In the genomic region with DNA sequence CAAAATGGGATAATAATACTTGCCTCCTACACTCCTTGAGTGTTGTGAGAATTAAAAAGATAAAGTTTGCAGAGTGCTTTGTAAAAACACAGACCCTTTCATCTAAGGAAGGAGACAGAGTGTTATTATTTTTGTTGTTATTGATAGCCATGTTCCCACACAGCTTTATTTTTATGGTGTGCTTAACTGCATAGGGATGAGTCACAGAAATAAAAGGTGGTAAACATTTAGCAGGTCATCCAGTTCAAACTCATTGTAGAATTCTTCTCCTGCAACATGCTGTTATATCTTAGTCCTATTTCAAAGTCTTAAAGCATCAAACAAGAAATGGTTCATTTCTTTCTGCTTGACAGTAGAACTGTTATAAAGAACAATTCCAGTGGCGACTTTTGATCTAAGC, we compare ENCODE assay signal across 25 cellular contexts.
"Had no signal": no experiment of that assay in that cellular context is flagged by ENCODE, and none has a peak within 500 bp of the region (broad histone marks: within the 10 kb centered on the region; RNA-seq: fewer than 3 reads in every experiment).

No MANE protein-coding gene starts in this region.

- H3K4me1 Mint-ChIP-seq: activated naive CD8-positive, alpha-beta T cell treated with anti-CD3 and anti-CD28 coated beads, Interleukin-2, amount 10 ng/mL, durations not matched to agents 7 days and 5 days had no signal

- H3K9me3 ChIP-seq: adrenal gland, SJSA1 had no signal

- H3K36me3 ChIP-seq: adrenal gland, SJSA1 had no signal

- DNase-seq: activated CD4-positive, alpha-beta T cell treated with anti-CD3 and anti-CD28 coated beads for 4 hours; activated CD8-positive, alpha-beta memory T cell treated with anti-CD3 and anti-CD28 coated beads, Interleukin-2, amount 50 U/mL, for 4 hours; activated CD8-positive, alpha-beta T cell treated with anti-CD3 and anti-CD28 coated beads for 36 hours; activated naive CD4-positive, alpha-beta T cell treated with anti-CD3 and anti-CD28 coated beads, Interleukin-2, amount 50 U/mL, for 16 hours; activated naive CD8-positive, alpha-beta T cell treated with anti-CD3 and anti-CD28 coated beads, Interleukin-2, amount 10 ng/mL, durations not matched to agents 7 days and 5 days; adrenal gland; anterior cingulate cortex; Karpas-422; MV-4-11; NCI-H1105; NCI-H1436; NCI-H1694 treated with DMSO at 0.1 percent for 48 hours; NCI-H2029 treated with DMSO at 0.1 percent for 48 hours; NCI-H345; NCI-H510A treated with DMSO at 0.1 percent for 48 hours; NCI-H69; NK-92 treated with Interleukin-12 subunit alpha and Interleukin-12 subunit beta, amount 100 ng/mL, for 24 hours; OCI-M1; SHP77; SW 1271 had no signal

- H3K36me3 Mint-ChIP-seq: activated naive CD8-positive, alpha-beta T cell treated with anti-CD3 and anti-CD28 coated beads, Interleukin-2, amount 10 ng/mL, durations not matched to agents 7 days and 5 days had no signal

- H3K4me3 ChIP-seq: adrenal gland, SJSA1 had no signal

- H3K4me3 Mint-ChIP-seq: activated CD8-positive, alpha-beta T cell treated with anti-CD3 and anti-CD28 coated beads for 36 hours; activated naive CD8-positive, alpha-beta T cell treated with anti-CD3 and anti-CD28 coated beads, Interleukin-2, amount 10 ng/mL, durations not matched to agents 7 days and 5 days; T-helper 1 cell treated with Interleukin-12 subunit alpha and Interleukin-12 subunit beta and Interleukin-4 antibody, amounts not matched to agents 30 μg/mL and 1 μg/mL, for 36 hours had no signal

- H3K9me3 Mint-ChIP-seq: activated CD8-positive, alpha-beta T cell treated with anti-CD3 and anti-CD28 coated beads for 36 hours; T-helper 1 cell treated with Interleukin-12 subunit alpha and Interleukin-12 subunit beta and Interleukin-4 antibody, amounts not matched to agents 30 μg/mL and 1 μg/mL, for 36 hours had no signal

- H3K27ac Mint-ChIP-seq: activated CD8-positive, alpha-beta T cell treated with anti-CD3 and anti-CD28 coated beads for 36 hours; activated naive CD8-positive, alpha-beta T cell treated with anti-CD3 and anti-CD28 coated beads, Interleukin-2, amount 10 ng/mL, durations not matched to agents 7 days and 5 days; T-helper 1 cell treated with Interleukin-12 subunit alpha and Interleukin-12 subunit beta and Interleukin-4 antibody, amounts not matched to agents 30 μg/mL and 1 μg/mL, for 36 hours had no signal

- H3K27ac ChIP-seq: adrenal gland, SJSA1 had no signal

- H3K27me3 ChIP-seq: adrenal gland, SJSA1 had no signal

- H3K27me3 Mint-ChIP-seq: activated CD8-positive, alpha-beta T cell treated with anti-CD3 and anti-CD28 coated beads for 36 hours; activated naive CD8-positive, alpha-beta T cell treated with anti-CD3 and anti-CD28 coated beads, Interleukin-2, amount 10 ng/mL, durations not matched to agents 7 days and 5 days had no signal

- ATAC-seq: activated CD4-positive, CD25-positive, alpha-beta regulatory T cell treated with anti-CD3 and anti-CD28 coated beads, Interleukin-2, amount 50 U/mL, for 24 hours; activated CD8-positive, alpha-beta T cell treated with anti-CD3 and anti-CD28 coated beads for 36 hours; SK-N-SH treated with all-trans-retinoic acid at 6 μM for 48 hours had no signal

- FAIRE-seq: RCC 7860 had no signal

- H3K4me1 ChIP-seq: adrenal gland had no signal
